ENCODE assay signal across 1 cellular context in the genomic region with DNA sequence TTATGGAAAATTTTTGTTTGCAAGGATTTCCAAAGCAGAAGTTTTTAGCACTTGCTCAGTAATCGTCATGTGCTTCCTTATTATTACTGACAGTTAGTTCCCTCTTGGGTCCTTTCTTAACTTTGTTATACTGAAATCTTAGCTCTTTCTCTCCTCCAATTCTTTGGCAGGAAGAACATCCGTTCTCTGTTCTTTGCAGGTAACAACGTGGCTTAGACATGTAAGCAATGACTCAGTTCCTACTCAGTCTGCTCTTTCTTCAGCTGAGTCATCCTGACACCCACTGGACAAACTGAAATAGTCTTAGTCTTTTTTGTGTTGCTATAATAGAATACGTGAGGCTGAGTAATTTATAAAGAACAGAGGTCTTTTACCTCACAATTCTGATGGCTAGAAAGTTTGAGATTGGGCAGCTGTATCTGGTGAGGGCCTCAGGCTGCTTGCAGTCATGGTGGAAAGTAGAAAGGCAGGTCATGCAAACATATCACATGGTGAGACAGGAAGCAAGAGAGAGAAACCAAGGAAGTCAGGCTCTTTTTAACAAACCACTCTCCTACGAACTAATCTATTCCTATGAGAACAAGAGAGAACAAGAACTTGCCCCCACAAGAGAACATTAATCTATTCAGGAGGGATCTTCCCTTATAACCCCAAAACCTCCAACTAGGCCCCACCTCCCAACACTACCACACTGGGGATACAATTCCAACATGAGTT.
TF ChIP-seq lines count a peak whose summit lies in the region.

No MANE protein-coding gene starts in this region.

TF ChIP-seq in H1, 55 proteins besides CTCF, POLR2A, EP300 and RAD21 (continued from another document):
- TF ChIP-seq, protein P1, sequence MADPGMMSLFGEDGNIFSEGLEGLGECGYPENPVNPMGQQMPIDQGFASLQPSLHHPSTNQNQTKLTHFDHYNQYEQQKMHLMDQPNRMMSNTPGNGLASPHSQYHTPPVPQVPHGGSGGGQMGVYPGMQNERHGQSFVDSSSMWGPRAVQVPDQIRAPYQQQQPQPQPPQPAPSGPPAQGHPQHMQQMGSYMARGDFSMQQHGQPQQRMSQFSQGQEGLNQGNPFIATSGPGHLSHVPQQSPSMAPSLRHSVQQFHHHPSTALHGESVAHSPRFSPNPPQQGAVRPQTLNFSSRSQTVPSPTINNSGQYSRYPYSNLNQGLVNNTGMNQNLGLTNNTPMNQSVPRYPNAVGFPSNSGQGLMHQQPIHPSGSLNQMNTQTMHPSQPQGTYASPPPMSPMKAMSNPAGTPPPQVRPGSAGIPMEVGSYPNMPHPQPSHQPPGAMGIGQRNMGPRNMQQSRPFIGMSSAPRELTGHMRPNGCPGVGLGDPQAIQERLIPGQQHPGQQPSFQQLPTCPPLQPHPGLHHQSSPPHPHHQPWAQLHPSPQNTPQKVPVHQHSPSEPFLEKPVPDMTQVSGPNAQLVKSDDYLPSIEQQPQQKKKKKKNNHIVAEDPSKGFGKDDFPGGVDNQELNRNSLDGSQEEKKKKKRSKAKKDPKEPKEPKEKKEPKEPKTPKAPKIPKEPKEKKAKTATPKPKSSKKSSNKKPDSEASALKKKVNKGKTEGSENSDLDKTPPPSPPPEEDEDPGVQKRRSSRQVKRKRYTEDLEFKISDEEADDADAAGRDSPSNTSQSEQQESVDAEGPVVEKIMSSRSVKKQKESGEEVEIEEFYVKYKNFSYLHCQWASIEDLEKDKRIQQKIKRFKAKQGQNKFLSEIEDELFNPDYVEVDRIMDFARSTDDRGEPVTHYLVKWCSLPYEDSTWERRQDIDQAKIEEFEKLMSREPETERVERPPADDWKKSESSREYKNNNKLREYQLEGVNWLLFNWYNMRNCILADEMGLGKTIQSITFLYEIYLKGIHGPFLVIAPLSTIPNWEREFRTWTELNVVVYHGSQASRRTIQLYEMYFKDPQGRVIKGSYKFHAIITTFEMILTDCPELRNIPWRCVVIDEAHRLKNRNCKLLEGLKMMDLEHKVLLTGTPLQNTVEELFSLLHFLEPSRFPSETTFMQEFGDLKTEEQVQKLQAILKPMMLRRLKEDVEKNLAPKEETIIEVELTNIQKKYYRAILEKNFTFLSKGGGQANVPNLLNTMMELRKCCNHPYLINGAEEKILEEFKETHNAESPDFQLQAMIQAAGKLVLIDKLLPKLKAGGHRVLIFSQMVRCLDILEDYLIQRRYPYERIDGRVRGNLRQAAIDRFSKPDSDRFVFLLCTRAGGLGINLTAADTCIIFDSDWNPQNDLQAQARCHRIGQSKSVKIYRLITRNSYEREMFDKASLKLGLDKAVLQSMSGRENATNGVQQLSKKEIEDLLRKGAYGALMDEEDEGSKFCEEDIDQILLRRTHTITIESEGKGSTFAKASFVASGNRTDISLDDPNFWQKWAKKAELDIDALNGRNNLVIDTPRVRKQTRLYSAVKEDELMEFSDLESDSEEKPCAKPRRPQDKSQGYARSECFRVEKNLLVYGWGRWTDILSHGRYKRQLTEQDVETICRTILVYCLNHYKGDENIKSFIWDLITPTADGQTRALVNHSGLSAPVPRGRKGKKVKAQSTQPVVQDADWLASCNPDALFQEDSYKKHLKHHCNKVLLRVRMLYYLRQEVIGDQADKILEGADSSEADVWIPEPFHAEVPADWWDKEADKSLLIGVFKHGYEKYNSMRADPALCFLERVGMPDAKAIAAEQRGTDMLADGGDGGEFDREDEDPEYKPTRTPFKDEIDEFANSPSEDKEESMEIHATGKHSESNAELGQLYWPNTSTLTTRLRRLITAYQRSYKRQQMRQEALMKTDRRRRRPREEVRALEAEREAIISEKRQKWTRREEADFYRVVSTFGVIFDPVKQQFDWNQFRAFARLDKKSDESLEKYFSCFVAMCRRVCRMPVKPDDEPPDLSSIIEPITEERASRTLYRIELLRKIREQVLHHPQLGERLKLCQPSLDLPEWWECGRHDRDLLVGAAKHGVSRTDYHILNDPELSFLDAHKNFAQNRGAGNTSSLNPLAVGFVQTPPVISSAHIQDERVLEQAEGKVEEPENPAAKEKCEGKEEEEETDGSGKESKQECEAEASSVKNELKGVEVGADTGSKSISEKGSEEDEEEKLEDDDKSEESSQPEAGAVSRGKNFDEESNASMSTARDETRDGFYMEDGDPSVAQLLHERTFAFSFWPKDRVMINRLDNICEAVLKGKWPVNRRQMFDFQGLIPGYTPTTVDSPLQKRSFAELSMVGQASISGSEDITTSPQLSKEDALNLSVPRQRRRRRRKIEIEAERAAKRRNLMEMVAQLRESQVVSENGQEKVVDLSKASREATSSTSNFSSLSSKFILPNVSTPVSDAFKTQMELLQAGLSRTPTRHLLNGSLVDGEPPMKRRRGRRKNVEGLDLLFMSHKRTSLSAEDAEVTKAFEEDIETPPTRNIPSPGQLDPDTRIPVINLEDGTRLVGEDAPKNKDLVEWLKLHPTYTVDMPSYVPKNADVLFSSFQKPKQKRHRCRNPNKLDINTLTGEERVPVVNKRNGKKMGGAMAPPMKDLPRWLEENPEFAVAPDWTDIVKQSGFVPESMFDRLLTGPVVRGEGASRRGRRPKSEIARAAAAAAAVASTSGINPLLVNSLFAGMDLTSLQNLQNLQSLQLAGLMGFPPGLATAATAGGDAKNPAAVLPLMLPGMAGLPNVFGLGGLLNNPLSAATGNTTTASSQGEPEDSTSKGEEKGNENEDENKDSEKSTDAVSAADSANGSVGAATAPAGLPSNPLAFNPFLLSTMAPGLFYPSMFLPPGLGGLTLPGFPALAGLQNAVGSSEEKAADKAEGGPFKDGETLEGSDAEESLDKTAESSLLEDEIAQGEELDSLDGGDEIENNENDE (IDR thresholded peaks at IDR 0.05; ENCODE audit: insufficient replicate concordance, low read length) = no peak
- TF ChIP-seq KDM5A (IDR thresholded peaks at IDR 0.05; ENCODE audit: low read length) = no peak
- no peak for TF ChIP-seq PHF8 (conservative IDR thresholded peaks at IDR 0.05; ENCODE audit: low read depth, low read length)
- 0 out of 2 replicates have a peak, but pooled peaks have one; percentile 12 for TF ChIP-seq MAFK (IDR thresholded peaks at IDR 0.05; ENCODE audit: low read depth, low read length)
- TF ChIP-seq, protein P2, sequence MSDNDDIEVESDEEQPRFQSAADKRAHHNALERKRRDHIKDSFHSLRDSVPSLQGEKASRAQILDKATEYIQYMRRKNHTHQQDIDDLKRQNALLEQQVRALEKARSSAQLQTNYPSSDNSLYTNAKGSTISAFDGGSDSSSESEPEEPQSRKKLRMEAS (IDR thresholded peaks at IDR 0.05) = no peak
- TF ChIP-seq RFX5 (IDR thresholded peaks at IDR 0.05; ENCODE audit: borderline replicate concordance, low read depth, low read length) = no peak
